ENCODE assay signal across 8 cellular contexts in the genomic region with DNA sequence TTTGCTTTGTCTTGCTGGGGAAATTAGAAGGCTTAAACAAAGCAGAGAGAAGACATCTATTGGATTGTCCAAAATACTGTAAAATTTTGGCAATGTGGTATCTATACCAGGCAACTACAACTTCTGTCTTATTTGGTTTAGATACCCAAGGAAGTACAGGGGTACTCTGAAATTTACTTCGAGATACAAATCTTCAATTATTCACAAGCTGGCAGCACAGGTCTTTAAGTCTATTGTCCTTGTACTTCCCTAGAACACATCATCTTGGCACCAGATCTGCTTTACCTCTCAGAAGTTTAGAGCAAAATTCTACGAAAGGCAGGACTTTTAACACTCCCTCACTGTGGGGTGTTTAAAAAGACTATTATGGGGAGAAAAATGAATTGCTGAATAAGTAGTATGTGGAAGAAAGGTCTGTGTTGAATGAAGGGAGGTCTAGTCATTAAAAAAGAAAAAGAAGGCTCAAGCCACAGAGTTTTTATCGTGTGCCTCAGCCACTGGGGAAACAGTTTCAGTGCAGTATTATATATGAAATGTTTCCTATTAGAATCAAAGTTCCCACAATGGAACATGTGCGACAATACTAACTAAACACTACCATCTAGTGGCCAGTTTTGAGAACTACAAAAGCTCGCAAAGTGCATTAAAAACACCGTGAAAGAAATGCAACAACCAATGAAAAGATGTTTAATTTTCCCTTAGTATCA.
A peak's percentile ranks its signal among the peaks of the same experiment; 100 is the strongest.
DNase-seq lines count a peak whose midpoint lies in the region; ATAC-seq and TF ChIP-seq lines count a peak whose summit lies in the region.

No MANE protein-coding gene starts in this region.

- no peaks in the 10 kb centered on the region for H3K9me3 Mint-ChIP-seq in natural killer cell

- no peaks in the 10 kb centered on the region for H3K36me3 Mint-ChIP-seq in natural killer cell

- CTCF ChIA-PET in A673 (lab: Charles Lee): interaction anchor here (0.6 to 1.6 kb wide), 3 partner anchors 74 to 611 kb away, joined by 3 to 6 read pairs (median 3); no protein-coding TSS in a partner anchor

- H3K27me3 ChIP-seq in A673 (replicated peaks; ENCODE audit: insufficient read depth, low read depth, low read length, poor library complexity) (peaks cover 16% of the 10 kb centered on the region), GM06990 (replicated peaks; ENCODE audit: control insufficient read depth, insufficient read depth, low read length) (no peaks in the 10 kb centered on the region)

- peak; percentile 73 for DNase-seq in A673 (ENCODE audit: low spot score)
- no peak for DNase-seq in GM06990 (ENCODE audit: extremely low read depth, insufficient read length)
- peak; percentile 50 for DNase-seq in HCEC 1CT
- peak; percentile 70 for DNase-seq in M059J (ENCODE audit: low read depth)
- DNase-seq in SW480 (ENCODE audit: low spot score): peak; percentile 41
- peak; percentile 51 for DNase-seq in fibroblast of gingiva (ENCODE audit: low read depth)
- DNase-seq in natural killer cell: no peak
- no peak for DNase-seq in activated naive CD4-positive, alpha-beta T cell treated with anti-CD3 and anti-CD28 coated beads, Interleukin-2, amount 50 U/mL, for 16 hours

- peaks cover 0 to 4% of the 10 kb centered on the region in 2 donors for H3K27me3 Mint-ChIP-seq in natural killer cell (ENCODE audit: low read depth in 2 of 2)

- H3K4me3 ChIP-seq in A673 (ENCODE audit: low read depth, low read length, poor library complexity, severe bottlenecking) (no peak overlapping the region), GM06990 (replicated peaks; ENCODE audit: low read depth, low read length) (peak overlapping the region; percentile 25)

- H3K4me1 ChIP-seq in A673 (ENCODE audit: insufficient read depth, low read length, poor library complexity, severe bottlenecking): no peaks in the 10 kb centered on the region

- intact Hi-C loops in A673 (cut with micrococcal nuclease; ENCODE audit: unreplicated experiment): loop anchor here (5.0 kb wide), 5 partner anchors 128 to 928 kb away; no protein-coding TSS in a partner anchor
- intact Hi-C loops in natural killer cell (cut with micrococcal nuclease): loop anchor here (1.0 to 5.0 kb wide), 4 partner anchors 294 to 928 kb away; no protein-coding TSS in a partner anchor

- no peaks in the 10 kb centered on the region for H3K9me3 ChIP-seq in A673 (ENCODE audit: low read depth, low read length, poor library complexity, severe bottlenecking)

- no TSS peak for BruUV-seq in A673 (replicated peaks; lab: Mats Ljungman, UMichigan)

- POLR2A ChIA-PET in A673 (lab: Charles Lee; ENCODE audit: low non-redundant PET): no interaction called here

- peak; percentile 76 for TF ChIP-seq CTCF in A673 (conservative IDR thresholded peaks at IDR 0.05; ENCODE audit: low read depth, low read length)
- TF ChIP-seq CTCF in GM06990 (IDR thresholded peaks at IDR 0.05; ENCODE audit: insufficient read depth, low read length, poor library complexity, severe bottlenecking): peak; percentile 48
- peak; percentile 86 for TF ChIP-seq CTCF in natural killer cell (IDR thresholded peaks at IDR 0.05)

- no peak overlapping the region for H3K27ac ChIP-seq in A673 (ENCODE audit: low read depth, low read length, poor library complexity, severe bottlenecking)

- no peak overlapping the region for H3K4me3 Mint-ChIP-seq in natural killer cell

- no peak overlapping the region for H3K27ac Mint-ChIP-seq in natural killer cell

- ATAC-seq in natural killer cell: peak; percentile 73 to 88 (median 80)

- H3K4me1 Mint-ChIP-seq in natural killer cell: no peaks in the 10 kb centered on the region

- no peaks in the 10 kb centered on the region for H3K36me3 ChIP-seq in A673 (ENCODE audit: insufficient read depth, low read length, poor library complexity, severe bottlenecking)
- H3K36me3 ChIP-seq in GM06990 (ENCODE audit: control insufficient read depth, insufficient read depth, low read length): no peaks in the 10 kb centered on the region

Comparison
In these comparisons a context has a peak if more than half of its experiments do, and no peak if none do; other contexts are left out.
1. DNase-seq: peak in A673 (single experiment), HCEC 1CT (single experiment), M059J (single experiment), SW480 (single experiment) and fibroblast of gingiva (single experiment); none in GM06990 (single experiment), natural killer cell (single experiment) and activated naive CD4-positive, alpha-beta T cell treated with anti-CD3 and anti-CD28 coated beads, Interleukin-2, amount 50 U/mL, for 16 hours (single experiment).
2. Peak in every context shown above with its lines, with median percentiles within 50 percentile points of each other: CTCF ChIP-seq.